ENCODE assay signal across 22 cellular contexts in genomic region chr1:99600782-99601181, GRCh38. TPM values are rescaled to one million over a fixed set of nuclear protein-coding genes. Genes with fewer than 3 reads are reported as not detected.
A peak's percentile ranks its signal among the peaks of the same experiment; 100 is the strongest.
DNase-seq lines count a peak whose midpoint lies in the region; ATAC-seq and TF ChIP-seq lines count a peak whose summit lies in the region.
"Had no signal": no experiment of that assay in that cellular context is flagged by ENCODE, and none has a peak within 500 bp of the region (broad histone marks: within the 10 kb centered on the region; RNA-seq: fewer than 3 reads in every experiment).

No MANE protein-coding gene starts in this region.

- no peaks in the 10 kb centered on the region for H3K9me3 ChIP-seq in GM23248 (ENCODE audit: low read depth)
- H3K9me3 ChIP-seq: ovary, stomach, upper lobe of right lung had no signal

- H3K27me3 Mint-ChIP-seq in endothelial cell (ENCODE audit: unreplicated experiment) (peaks cover 2% of the 10 kb centered on the region), neural crest cell (ENCODE audit: low read depth) (no peaks in the 10 kb centered on the region)
- H3K27me3 Mint-ChIP-seq: activated naive CD8-positive, alpha-beta T cell treated with anti-CD3 and anti-CD28 coated beads for 36 hours had no signal

- H3K4me1 Mint-ChIP-seq in endothelial cell (ENCODE audit: unreplicated experiment) (peaks cover 34% of the 10 kb centered on the region), neural crest cell (peaks cover 28% of the 10 kb centered on the region)

- H3K9me2 ChIP-seq in GM23248 (ENCODE audit: insufficient read depth) = no peaks in the 10 kb centered on the region

- H3K36me3 Mint-ChIP-seq in endothelial cell (ENCODE audit: low read depth, unreplicated experiment) = no peaks in the 10 kb centered on the region
- no peaks in the 10 kb centered on the region for H3K36me3 Mint-ChIP-seq in neural crest cell (ENCODE audit: low read depth)
- H3K36me3 Mint-ChIP-seq: activated naive CD8-positive, alpha-beta T cell treated with anti-CD3 and anti-CD28 coated beads for 36 hours had no signal

- TF ChIP-seq CTCF in AG10803 (conservative IDR thresholded peaks at IDR 0.05; ENCODE audit: low read length) (no peak), endothelial cell (IDR thresholded peaks at IDR 0.05; ENCODE audit: unreplicated experiment) (no peak), neural crest cell (conservative IDR thresholded peaks at IDR 0.05) (no peak)

- H3F3A ChIP-seq in GM23248 (ENCODE audit: insufficient read depth) = peaks cover 22% of the 10 kb centered on the region

- no peaks in the 10 kb centered on the region for H3K36me3 ChIP-seq in GM23248 (ENCODE audit: low read depth)
- H3K36me3 ChIP-seq: ovary, stomach, upper lobe of right lung had no signal

- no peaks in the 10 kb centered on the region for H3K79me2 ChIP-seq in GM23248 (ENCODE audit: insufficient read depth)

- H3K27ac Mint-ChIP-seq in endothelial cell (ENCODE audit: unreplicated experiment) (peak overlapping the region; percentile 96), neural crest cell (ENCODE audit: unreplicated experiment) (peak overlapping the region; percentile 92)
- H3K27ac Mint-ChIP-seq: activated naive CD8-positive, alpha-beta T cell treated with anti-CD3 and anti-CD28 coated beads for 36 hours; activated T-helper 1 cell treated with anti-CD3 and anti-CD28 coated beads, Interleukin-12 subunit alpha, Interleukin-12 subunit beta, Interleukin-2, Interleukin-4 antibody, amounts not matched to agents 30 ng/mL and 10 ng/mL and 1 ng/mL, durations not matched to agents 14 hours and 24 hours and 36 hours had no signal

- no peak overlapping the region for H3K4me3 ChIP-seq in AG10803 (ENCODE audit: low read length)
- H3K4me3 ChIP-seq in GM23248 = no peak overlapping the region
- H3K4me3 ChIP-seq: ovary, SK-N-MC, stomach, upper lobe of right lung had no signal

- H2AFZ ChIP-seq in GM23248 = no peak overlapping the region

- no peaks in the 10 kb centered on the region for H4K20me1 ChIP-seq in GM23248 (ENCODE audit: insufficient read depth)

- ATAC-seq in HG02798 (IDR thresholded peaks at IDR 0.05; ENCODE audit: poor library complexity, unreplicated experiment) (no peak), HG02840 (IDR thresholded peaks at IDR 0.05; ENCODE audit: low FRiP score, unreplicated experiment) (no peak)
- ATAC-seq: HCT116, upper lobe of right lung had no signal

- in situ Hi-C loops in GM23248 (cut with MboI) = no loop called here

- H3K27ac ChIP-seq in GM23248 = no peak overlapping the region
- H3K27ac ChIP-seq: SK-N-MC, stomach, upper lobe of right lung had no signal

- H3K4me1 ChIP-seq in GM23248 (ENCODE audit: insufficient read depth) = peaks cover 33% of the 10 kb centered on the region
- H3K4me1 ChIP-seq: stomach had no signal

- peak; percentile 75 for DNase-seq in AG10803 (ENCODE audit: low read depth)
- DNase-seq in RPMI7951 (ENCODE audit: low read depth) = peak; percentile 29
- peak; percentile 11 for DNase-seq in endothelial cell (ENCODE audit: low spot score)
- peak; percentile 10 for DNase-seq in neural crest cell (ENCODE audit: low read depth, low spot score)
- DNase-seq in NCI-H146 treated with DMSO at 0.1 percent for 48 hours (lab: John Stamatoyannopoulos, UW; ENCODE audit: unreplicated experiment) = no peak
- no peak for DNase-seq in GM23248
- DNase-seq: activated CD4-positive, alpha-beta T cell treated with anti-CD3 and anti-CD28 coated beads for 1 hour; activated naive CD8-positive, alpha-beta T cell treated with anti-CD3 and anti-CD28 coated beads for 36 hours; caudate nucleus; NCI-H1436; NCI-H774; OCI-M1; ovary; stomach; T1000; upper lobe of right lung had no signal

- no peaks in the 10 kb centered on the region for H3K9me3 Mint-ChIP-seq in endothelial cell (ENCODE audit: unreplicated experiment)
- H3K9me3 Mint-ChIP-seq in neural crest cell = peaks cover 5% of the 10 kb centered on the region
- H3K9me3 Mint-ChIP-seq: activated naive CD8-positive, alpha-beta T cell treated with anti-CD3 and anti-CD28 coated beads for 36 hours; activated T-helper 1 cell treated with anti-CD3 and anti-CD28 coated beads, Interleukin-12 subunit alpha, Interleukin-12 subunit beta, Interleukin-2, Interleukin-4 antibody, amounts not matched to agents 30 ng/mL and 10 ng/mL and 1 ng/mL, durations not matched to agents 14 hours and 24 hours and 36 hours had no signal

- H3K9ac ChIP-seq in GM23248 = no peak overlapping the region

- no peak overlapping the region for H3K4me3 Mint-ChIP-seq in endothelial cell (ENCODE audit: unreplicated experiment)
- no peak overlapping the region for H3K4me3 Mint-ChIP-seq in neural crest cell
- H3K4me3 Mint-ChIP-seq: activated naive CD8-positive, alpha-beta T cell treated with anti-CD3 and anti-CD28 coated beads for 36 hours; activated T-helper 1 cell treated with anti-CD3 and anti-CD28 coated beads, Interleukin-12 subunit alpha, Interleukin-12 subunit beta, Interleukin-2, Interleukin-4 antibody, amounts not matched to agents 30 ng/mL and 10 ng/mL and 1 ng/mL, durations not matched to agents 14 hours and 24 hours and 36 hours had no signal

- no peak overlapping the region for H3K4me2 ChIP-seq in GM23248 (ENCODE audit: unreplicated experiment)

- no peaks in the 10 kb centered on the region for H3K27me3 ChIP-seq in GM23248 (replicated peaks; ENCODE audit: insufficient read depth)
- H3K27me3 ChIP-seq: ovary, stomach, upper lobe of right lung had no signal

- 80 to 81% methylated on average over 3 of the region's 3 CpGs for WGBS in GM23248 (ENCODE audit: low coverage in 1 of 2, low lambda C conversion rate in 2 of 2, missing lambda C conversion rate in 2 of 2), 2 experiments

RNA-seq across cellular contexts. Expression of gene PALMD, which starts 45.1 kb away (rescaled TPM):
- 1.3 and 1.5 TPM in 2 replicates for total RNA-seq in RPMI7951 (2014; rRNA removed; shearing (Covaris generic))
- total RNA-seq in endothelial cell (ENCODE audit: unreplicated experiment) (1.9 TPM), neural crest cell (0.21 and 0.36 TPM in 2 replicates)
- total RNA-seq in GM23248 (2014; rRNA removed; shearing (Covaris generic)) = 0.11 TPM in 1 of 2 replicates, not detected in the other
- 0.09 and 0.10 TPM in 2 replicates for polyA plus RNA-seq in GM23248 (2016; fragmentation: Nextera tagmentation; extraction: Ambion mirVana)
- total RNA-seq: activated CD8-positive, alpha-beta memory T cell treated with anti-CD3 and anti-CD28 coated beads for 36 hours; activated naive CD8-positive, alpha-beta T cell treated with anti-CD3 and anti-CD28 coated beads for 36 hours; activated T-helper 1 cell treated with anti-CD3 and anti-CD28 coated beads, Interleukin-12 subunit alpha, Interleukin-12 subunit beta, Interleukin-2, Interleukin-4 antibody, amounts not matched to agents 30 ng/mL and 10 ng/mL and 1 ng/mL, durations not matched to agents 14 hours and 24 hours and 36 hours had no signal

Comparison
In these comparisons a context has a peak if more than half of its experiments do, and no peak if none do; other contexts are left out.
1. DNase-seq: peak in AG10803 (single experiment), RPMI7951 (single experiment), endothelial cell (single experiment) and neural crest cell (single experiment); none in NCI-H146 treated with DMSO at 0.1 percent for 48 hours (single experiment) and GM23248 (single experiment).